In the genomic region with DNA sequence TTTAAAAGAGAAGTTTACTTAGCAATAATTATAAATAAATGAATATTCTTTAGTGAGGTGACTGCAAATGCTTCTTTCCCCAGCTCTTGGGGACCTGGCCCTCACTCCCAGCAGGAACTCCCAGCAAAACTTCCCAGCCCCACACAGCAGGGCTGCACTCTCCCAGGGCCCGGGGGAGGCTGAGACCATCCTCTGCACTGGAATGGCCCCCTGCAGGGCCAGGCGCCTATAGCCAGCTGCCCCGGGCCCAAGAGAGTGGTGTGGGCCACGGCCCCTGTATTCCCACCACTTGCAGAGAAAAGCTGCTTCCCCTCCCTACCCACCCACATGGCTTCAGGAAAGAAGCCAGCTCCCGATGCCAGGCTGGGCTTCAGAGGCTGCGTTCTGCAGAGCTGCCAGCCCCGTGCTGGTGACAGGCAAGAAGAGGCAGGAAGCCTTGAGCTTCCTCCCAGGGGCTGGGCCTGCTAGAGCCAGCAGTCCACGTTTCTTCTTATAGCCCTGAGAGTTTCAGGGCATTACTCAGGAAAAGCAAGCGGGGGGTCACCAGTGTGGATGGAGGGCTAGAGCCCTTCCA, we compare ENCODE assay signal across 14 cellular contexts. TPM values are rescaled to one million over a fixed set of nuclear protein-coding genes. Genes with fewer than 3 reads are reported as not detected.
A peak's percentile ranks its signal among the peaks of the same experiment; 100 is the strongest.
DNase-seq lines count a peak whose midpoint lies in the region; ATAC-seq, FAIRE-seq and TF ChIP-seq lines count a peak whose summit lies in the region.
"Had no signal": no experiment of that assay in that cellular context is flagged by ENCODE, and none has a peak within 500 bp of the region (broad histone marks: within the 10 kb centered on the region; RNA-seq: fewer than 3 reads in every experiment).

No MANE protein-coding gene starts in this region.

- 84% methylated on average over 9 of the region's 9 CpGs for WGBS in GM12878 (ENCODE audit: insufficient coverage, insufficient replicate concordance, low lambda C conversion rate, missing lambda C conversion rate)
- WGBS in sigmoid colon, 2 donors = 67 to 72% methylated on average over 9 of the region's 9 CpGs

- 0 out of 2 replicates have a peak, but pooled peaks have one; percentile 8 for TF ChIP-seq POLR2A in GM12878 (IDR thresholded peaks at IDR 0.05; ENCODE audit: low read depth, low read length)
- no peak for TF ChIP-seq POLR2A in sigmoid colon (IDR thresholded peaks at IDR 0.05)

- FAIRE-seq in GM12878 (lab: Jason Lieb, UNC) = no peak
- FAIRE-seq: GM12891, HTR-8/SVneo had no signal

- RAD21 ChIA-PET in GM12878 (lab: Charles Lee; ENCODE audit: unreplicated experiment) = interaction anchor here (0.7 to 1.5 kb wide), 3 partner anchors 17 to 184 kb away, joined by 3 to 4 read pairs (median 3); no protein-coding TSS in a partner anchor

- H3K9me3 ChIP-seq in HEK293 (ENCODE audit: control insufficient read depth, insufficient read depth, low read depth, low read length) (no peaks in the 10 kb centered on the region), GM12878 (replicated peaks; ENCODE audit: control insufficient read depth, insufficient read depth, low read length) (no peaks in the 10 kb centered on the region), sigmoid colon (no peaks in the 10 kb centered on the region)

- CTCF ChIA-PET in HEK293 (lab: Yijun Ruan, JAX) (interaction anchor here (0.6 to 1.9 kb wide), 5 partner anchors 9 to 323 kb away, joined by 3 to 4 read pairs (median 3); no protein-coding TSS in a partner anchor), GM12878 (lab: Yijun Ruan, JAX) (interaction anchor here (0.7 to 3.0 kb wide), 3 partner anchors 11 to 184 kb away, joined by 3 to 10 read pairs (median 6); a partner anchor contains a TSS)

- H4K20me1 ChIP-seq in GM12878 (ENCODE audit: control insufficient read depth, insufficient read depth) = no peaks in the 10 kb centered on the region; the same call in 1 of the 2 replicates

- H3K4me3 ChIP-seq in HEK293 (ENCODE audit: low read depth, low read length) = no peak overlapping the region
- H3K4me3 ChIP-seq in GM12878 = no peak overlapping the region
- no peak overlapping the region for H3K4me3 ChIP-seq in sigmoid colon

- no peak overlapping the region for H3K9ac ChIP-seq in GM12878 (ENCODE audit: control insufficient read depth, insufficient read depth, low read length)

- ATAC-seq in GM12878 = no peak
- ATAC-seq in GM21526 (IDR thresholded peaks at IDR 0.05; ENCODE audit: low FRiP score, unreplicated experiment) = no peak
- ATAC-seq: SK-N-SH treated with all-trans-retinoic acid at 6 μM for 48 hours had no signal

- no peak for TF ChIP-seq CTCF in HEK293 (tag by site-specific recombination; IDR thresholded peaks at IDR 0.05)
- TF ChIP-seq CTCF in GM12878 (IDR thresholded peaks at IDR 0.05 in 2 of 3, conservative IDR thresholded peaks at IDR 0.05 in 1 of 3; ENCODE audit: control insufficient read depth in 2 of 3, extremely low read depth in 1 of 3, insufficient read depth in 1 of 3, low read depth in 3 of 3, low read length in 3 of 3) = no peak
- no peak for TF ChIP-seq CTCF in sigmoid colon (IDR thresholded peaks at IDR 0.05)

- intact Hi-C loops in GM12878 (cut with micrococcal nuclease; ENCODE audit: unreplicated experiment) (loop anchor here (10.0 kb wide), 1 partner anchor 317 kb away; no protein-coding TSS in a partner anchor), sigmoid colon (cut with DNase I) (no loop called here)

- SMC1A ChIA-PET in GM12878 (lab: Charles Lee; ENCODE audit: uncharacterized antibody, unreplicated experiment) = interaction anchor here (0.8 to 1.2 kb wide), 2 partner anchors 14 to 184 kb away, joined by 3 read pairs; no protein-coding TSS in a partner anchor

- TF ChIP-seq EP300 in GM12878 (IDR thresholded peaks at IDR 0.05; ENCODE audit: borderline replicate concordance in 1 of 2, control insufficient read depth in 1 of 2, low read depth in 2 of 2, low read length in 2 of 2) (no peak), sigmoid colon (IDR thresholded peaks at IDR 0.05) (no peak)

- no peaks in the 10 kb centered on the region for H3K79me2 ChIP-seq in GM12878 (ENCODE audit: control insufficient read depth, insufficient read depth, low read length)

- no peaks in the 10 kb centered on the region for H3K4me1 ChIP-seq in HEK293 (ENCODE audit: control insufficient read depth, insufficient read depth, low read length)
- no peaks in the 10 kb centered on the region for H3K4me1 ChIP-seq in GM12878 (ENCODE audit: control insufficient read depth, insufficient read depth, low read length)
- H3K4me1 ChIP-seq in sigmoid colon = peaks cover 0 to 51% (median 41%) of the 10 kb centered on the region in 4 donors

- no peak overlapping the region for H3K4me3 Mint-ChIP-seq in immature natural killer cell

- no peak overlapping the region for H2AFZ ChIP-seq in GM12878 (ENCODE audit: control insufficient read depth, low read depth, low read length)

- no peak for TF ChIP-seq RAD21 in GM12878 (IDR thresholded peaks at IDR 0.05; ENCODE audit: insufficient read depth, low read depth, low read length)

- no TSS peak for BruUV-seq in GM12878 (replicated peaks; lab: Mats Ljungman, UMichigan)

- H3K27ac Mint-ChIP-seq in immature natural killer cell = peak overlapping the region in 4 of 6 donors; percentile 55 to 83 (median 62)

- DNase-seq in GM12878 (ENCODE audit: low read depth, low spot score) = no peak
- no peak for DNase-seq in immature natural killer cell
- DNase-seq in sigmoid colon = peak; percentile 85
- DNase-seq in NCI-H69 (lab: John Stamatoyannopoulos, UW) = no peak
- DNase-seq in activated CD4-positive, alpha-beta T cell treated with anti-CD3 and anti-CD28 coated beads, Interleukin-2, amount 50 U/mL, for 48 hours = no peak
- DNase-seq in T-helper 2 cell = no peak
- DNase-seq: activated T-cell treated with anti-CD3 and anti-CD28 coated beads for 4 hours, DND-41, NCI-H345 had no signal

- no peak overlapping the region for H3K27ac ChIP-seq in HEK293 (ENCODE audit: extremely low read depth, low read depth, low read length)
- no peak overlapping the region for H3K27ac ChIP-seq in GM12878 (ENCODE audit: control insufficient read depth, insufficient read depth)
- peak overlapping the region; percentile 48 to 72 (median 56) for H3K27ac ChIP-seq in sigmoid colon

- peaks cover 0 to 2% (median 2%) of the 10 kb centered on the region in 3 donors for H3K27me3 Mint-ChIP-seq in immature natural killer cell (ENCODE audit: low read depth in 3 of 3)

- H3K27me3 ChIP-seq in GM12878 (replicated peaks in 1 of 2; ENCODE audit: control insufficient read depth in 2 of 2, insufficient read depth in 2 of 2, low read length in 1 of 2) (no peaks in the 10 kb centered on the region), sigmoid colon (no peaks in the 10 kb centered on the region)

- in situ Hi-C loops in GM12878 (cut with MboI) = no loop called here

- H3K36me3 ChIP-seq in HEK293 (ENCODE audit: control insufficient read depth in 2 of 2, insufficient read depth in 1 of 2, low read length in 2 of 2) (peaks cover 4 to 40% of the 10 kb centered on the region in 2 experiments; a peak in 2 of 3 replicates), GM12878 (ENCODE audit: control insufficient read depth in 2 of 2, insufficient read depth in 2 of 2, low read length in 1 of 2) (peaks cover 24 to 28% of the 10 kb centered on the region in 2 experiments), sigmoid colon (peaks cover 5 to 75% (median 34%) of the 10 kb centered on the region in 4 donors)

- H3K36me3 Mint-ChIP-seq in immature natural killer cell = peaks cover 5 to 21% (median 11%) of the 10 kb centered on the region in 3 donors

- no peaks in the 10 kb centered on the region for H3K9me3 Mint-ChIP-seq in immature natural killer cell

- no peak overlapping the region for H3K4me2 ChIP-seq in GM12878 (ENCODE audit: control insufficient read depth, insufficient read depth)

- H3K4me1 Mint-ChIP-seq in immature natural killer cell = peaks cover 7 to 8% of the 10 kb centered on the region in 2 donors

- POLR2A ChIA-PET in HEK293 (lab: Yijun Ruan, JAX) = no interaction called here
- POLR2A ChIA-PET in GM12878 (lab: Charles Lee) = interaction anchor here (0.6 kb wide), 1 partner anchor 243 kb away, joined by 6 read pairs; no protein-coding TSS in a partner anchor

TF ChIP-seq in HEK293, 187 proteins besides CTCF, POLR2A, EP300 and RAD21 (continues in another document):
- TF ChIP-seq EGR2 (tag by site-specific recombination; IDR thresholded peaks at IDR 0.05; ENCODE audit: low read depth) (peak; percentile 38; the same call in 1 of the 2 replicates), GLIS1 (tag by site-specific recombination; IDR thresholded peaks at IDR 0.05) (peak; percentile 82), ZNF747 (tag by site-specific recombination; IDR thresholded peaks at IDR 0.05) (no peak), GFI1B (tag by site-specific recombination; IDR thresholded peaks at IDR 0.05) (no peak)

TF ChIP-seq in GM12878, 131 proteins besides CTCF, POLR2A, EP300 and RAD21 (continues in another document):
- TF ChIP-seq, protein P1, sequence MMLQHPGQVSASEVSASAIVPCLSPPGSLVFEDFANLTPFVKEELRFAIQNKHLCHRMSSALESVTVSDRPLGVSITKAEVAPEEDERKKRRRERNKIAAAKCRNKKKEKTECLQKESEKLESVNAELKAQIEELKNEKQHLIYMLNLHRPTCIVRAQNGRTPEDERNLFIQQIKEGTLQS (IDR thresholded peaks at IDR 0.05; ENCODE audit: borderline replicate concordance, extremely low read depth, low read depth, low read length) = no peak
- TF ChIP-seq RB1 (IDR thresholded peaks at IDR 0.05; ENCODE audit: borderline replicate concordance) (no peak), ATF7 (IDR thresholded peaks at IDR 0.05; ENCODE audit: low read depth) (no peak), SMAD1 (IDR thresholded peaks at IDR 0.05; ENCODE audit: low read depth, partially characterized antibody) (no peak)

RNA-seq across cellular contexts. Expression of a gene that starts 20.0 kb away (rescaled TPM):
- total RNA-seq in GM12878 (2013; cell fraction: nucleolus; rRNA removed) = 49.5 and 49.8 TPM in 2 replicates
- total RNA-seq in GM12878 (2014; rRNA removed) = 272 and 292 TPM in 2 replicates
- 164 and 165 TPM in 2 replicates for total RNA-seq in GM12878 (2014; rRNA removed; fragmentation: Illumina TruSeq; extraction: Trizol)
- 271 and 294 TPM in 2 replicates for total RNA-seq in GM12878 (2021)
- 58.3 TPM for polyA plus RNA-seq in GM12878 (2011; ENCODE audit: low read depth)
- polyA plus RNA-seq in GM12878 (2011; rRNA removed) = 130 and 247 TPM in 2 replicates
- 206 and 263 TPM in 2 replicates for polyA plus RNA-seq in GM12878 (2011; cell fraction: cytosol; rRNA removed)
- polyA plus RNA-seq in GM12878 (2011; cell fraction: nucleus; rRNA removed) = 176 and 184 TPM in 2 replicates
- 143 and 156 TPM in 2 replicates for polyA plus RNA-seq in GM12878 (2012)
- 143 and 238 TPM in 2 replicates for polyA plus RNA-seq in GM12878 (2014; fragmentation: Illumina TruSeq; extraction: Trizol)
- 10 to 100 TPM in 1 of 2 experiments, 1 to 10 TPM in 1; 2.3 to 15.4 TPM for polyA plus RNA-seq in GM12878 (2014; fragmentation: Nextera tagmentation; extraction: Ambion mirVana)
- polyA plus RNA-seq in GM12878 (2014; rRNA removed) = 225 and 254 TPM in 2 replicates
- 100 to 1,000 TPM; 318 to 358 TPM for polyA plus RNA-seq in GM12878 (2016; fragmentation: Nextera tagmentation; extraction: Ambion mirVana)
- 164 and 240 TPM in 2 replicates for polyA minus RNA-seq in GM12878 (2011; rRNA and poly(A)+ RNA removed)
- 90.0 and 92.1 TPM in 2 replicates for polyA minus RNA-seq in GM12878 (2011; cell fraction: cytosol; rRNA and poly(A)+ RNA removed)
- 22.4 and 26.4 TPM in 2 replicates for polyA minus RNA-seq in GM12878 (2011; cell fraction: nucleus; rRNA and poly(A)+ RNA removed)
- 100 to 1,000 TPM; 160 to 330 (median 218) TPM for polyA plus RNA-seq in immature natural killer cell
- 100 to 1,000 TPM in 3 of 4 donors, 10 to 100 TPM in 1; 77.2 to 164 (median 116) TPM for total RNA-seq in sigmoid colon
- polyA plus RNA-seq in sigmoid colon = 100 to 1,000 TPM in 1 of 3 donors, 10 to 100 TPM in 2; 43.8 to 210 (median 90.2) TPM

Comparison
In these comparisons a context has a peak if more than half of its experiments do, and no peak if none do; other contexts are left out.
1. H3K27ac ChIP-seq: peak in sigmoid colon (4 of 4); none in HEK293 (single experiment) and GM12878 (single experiment).